In genomic region chr6:141394125-141394536, GRCh38 we compare ENCODE assay signal across 13 cellular contexts.
"Had no signal": no experiment of that assay in that cellular context is flagged by ENCODE, and none has a peak within 500 bp of the region (broad histone marks: within the 10 kb centered on the region; RNA-seq: fewer than 3 reads in every experiment).

No MANE protein-coding gene starts in this region.

- H3K27me3 Mint-ChIP-seq: naive thymus-derived CD8-positive, alpha-beta T cell had no signal

- H3K9me3 ChIP-seq: gastrocnemius medialis, stomach, thoracic aorta, transverse colon had no signal

- H3K36me3 Mint-ChIP-seq: naive thymus-derived CD8-positive, alpha-beta T cell had no signal

- H3K27ac Mint-ChIP-seq: naive thymus-derived CD8-positive, alpha-beta T cell had no signal

- H3K4me3 Mint-ChIP-seq: naive thymus-derived CD8-positive, alpha-beta T cell had no signal

- H3K36me3 ChIP-seq: gastrocnemius medialis, stomach, thoracic aorta, transverse colon had no signal

- ATAC-seq: esophagus mucosa; gastrocnemius medialis; left colon; naive thymus-derived CD8-positive, alpha-beta T cell had no signal

- H3K4me1 ChIP-seq: gastrocnemius medialis, stomach, transverse colon had no signal

- H3K9me3 Mint-ChIP-seq: naive thymus-derived CD8-positive, alpha-beta T cell had no signal

- H3K27me3 ChIP-seq: gastrocnemius medialis, stomach, transverse colon had no signal

- DNase-seq: central memory CD4-positive, alpha-beta T cell; effector memory CD4-positive, alpha-beta T cell; gastrocnemius medialis; glutamatergic neuron; left colon; naive thymus-derived CD8-positive, alpha-beta T cell; small intestine; stimulated activated CD4-positive, alpha-beta T cell treated with anti-CD3 and anti-CD28 coated beads, Interleukin-2, amount 100 ng/mL, for 48 hours; stomach; substantia nigra; transverse colon had no signal

- H3K27ac ChIP-seq: gastrocnemius medialis, stomach, thoracic aorta, transverse colon had no signal

- H3K4me3 ChIP-seq: gastrocnemius medialis, stomach, thoracic aorta, transverse colon had no signal
